In genomic region chr18:3885209-3885792, GRCh38 we compare ENCODE assay signal across 9 cellular contexts.
DNase-seq lines count a peak whose midpoint lies in the region; ATAC-seq and TF ChIP-seq lines count a peak whose summit lies in the region.
"Had no signal": no experiment of that assay in that cellular context is flagged by ENCODE, and none has a peak within 500 bp of the region (broad histone marks: within the 10 kb centered on the region; RNA-seq: fewer than 3 reads in every experiment).

No MANE protein-coding gene starts in this region.

- H3K27me3 ChIP-seq in PC-3 (ENCODE audit: low read length): peaks cover 11% of the 10 kb centered on the region; the same call in 1 of the 2 replicates

- H3K79me2 ChIP-seq in PC-3 (ENCODE audit: low read length): no peaks in the 10 kb centered on the region

- H2AFZ ChIP-seq in PC-3 (ENCODE audit: low read length): no peak overlapping the region

- POLR2A ChIA-PET in HEK293 (lab: Yijun Ruan, JAX): interaction anchor here (0.6 kb wide), 1 partner anchor 100 kb away, joined by 3 read pairs; no protein-coding TSS in a partner anchor
- POLR2A ChIA-PET in PC-3 (lab: Charles Lee; ENCODE audit: unreplicated experiment): no interaction called here

- H3K27ac ChIP-seq in HEK293 (ENCODE audit: extremely low read depth, low read depth, low read length): no peak overlapping the region
- no peak overlapping the region for H3K27ac ChIP-seq in PC-3 (ENCODE audit: low read length)

- H3K9me2 ChIP-seq in PC-3 (replicated peaks; ENCODE audit: low read length): no peaks in the 10 kb centered on the region

- H3K9ac ChIP-seq in PC-3 (ENCODE audit: low read length): no peak overlapping the region

- no peaks in the 10 kb centered on the region for H3F3A ChIP-seq in PC-3 (ENCODE audit: low read length, unreplicated experiment)

- H4K20me1 ChIP-seq in PC-3 (ENCODE audit: low read length): no peaks in the 10 kb centered on the region

- no TSS peak for BruUV-seq in PC-3 (replicated peaks; lab: Mats Ljungman, UMichigan)

- H3K9me3 ChIP-seq in HEK293 (ENCODE audit: control insufficient read depth, insufficient read depth, low read depth, low read length): no peaks in the 10 kb centered on the region
- no peaks in the 10 kb centered on the region for H3K9me3 ChIP-seq in PC-3 (ENCODE audit: low read length)

- no peak overlapping the region for H3K4me2 ChIP-seq in PC-3 (ENCODE audit: low read length)

- DNase-seq in EL (peak; percentile 12), PC-3 (peak; percentile 37), iPS DF 4.7 (ENCODE audit: extremely low read depth, low spot score) (peak; percentile 16), posterior vena cava (ENCODE audit: low spot score) (no peak)
- DNase-seq in stimulated activated CD4-positive, alpha-beta T cell treated with anti-CD3 and anti-CD28 coated beads, Interleukin-2, amount 100 ng/mL, for 24 hours: no peak
- DNase-seq: activated B cell treated with CpG ODN at 0.5 μM for 24 hours had no signal

- intact Hi-C loops in PC-3 (cut with micrococcal nuclease): no loop called here
- intact Hi-C loops in posterior vena cava (cut with DNase I): no loop called here

- CTCF ChIA-PET in HEK293 (lab: Yijun Ruan, JAX): interaction anchor here (0.7 to 2.9 kb wide), 19 partner anchors 9 to 1646 kb away, joined by 3 to 17 read pairs (median 4); no protein-coding TSS in a partner anchor
- CTCF ChIA-PET in PC-3 (lab: Charles Lee): interaction anchor here (0.6 kb wide), 1 partner anchor 219 kb away, joined by 3 read pairs; no protein-coding TSS in a partner anchor

- ATAC-seq in PC-3 (no peak), GM18502 (IDR thresholded peaks at IDR 0.05; ENCODE audit: poor library complexity, unreplicated experiment) (no peak), GM18517 (IDR thresholded peaks at IDR 0.05; ENCODE audit: unreplicated experiment) (no peak)

- H3K4me3 ChIP-seq in HEK293 (ENCODE audit: low read depth, low read length): no peak overlapping the region
- H3K4me3 ChIP-seq in PC-3 (ENCODE audit: low read length): no peak overlapping the region

- TF ChIP-seq CTCF in HEK293 (tag by site-specific recombination; IDR thresholded peaks at IDR 0.05) (peak; percentile 52; the same call in 1 of the 2 replicates), PC-3 (conservative IDR thresholded peaks at IDR 0.05; ENCODE audit: low read depth, low read length) (peak; percentile 51)

- H3K4me1 ChIP-seq in HEK293 (ENCODE audit: control insufficient read depth, insufficient read depth, low read length): peaks cover 2% of the 10 kb centered on the region
- no peaks in the 10 kb centered on the region for H3K4me1 ChIP-seq in PC-3 (ENCODE audit: insufficient read depth, low read length)

- no peaks in the 10 kb centered on the region for H3K36me3 ChIP-seq in HEK293 (ENCODE audit: control insufficient read depth in 2 of 2, insufficient read depth in 1 of 2, low read length in 2 of 2)
- no peaks in the 10 kb centered on the region for H3K36me3 ChIP-seq in PC-3 (ENCODE audit: low read depth, low read length)

TF ChIP-seq in HEK293, 187 proteins besides CTCF, POLR2A, EP300 and RAD21:
- TF ChIP-seq PRDM1 (tag by site-specific recombination; IDR thresholded peaks at IDR 0.05) (no peak), ZNF362 (tag by site-specific recombination; IDR thresholded peaks at IDR 0.05) (no peak)
TF ChIP-seq in HEK293: peak in this region for 0.

Comparison
In these comparisons a context has a peak if more than half of its experiments do, and no peak if none do; other contexts are left out.
1. DNase-seq: peak in EL (single experiment), PC-3 (single experiment) and iPS DF 4.7 (single experiment); none in stimulated activated CD4-positive, alpha-beta T cell treated with anti-CD3 and anti-CD28 coated beads, Interleukin-2, amount 100 ng/mL, for 24 hours (0 of 2) and posterior vena cava (single experiment).